Comparison of ENCODE assay signal across 2 cellular contexts in the genomic region with DNA sequence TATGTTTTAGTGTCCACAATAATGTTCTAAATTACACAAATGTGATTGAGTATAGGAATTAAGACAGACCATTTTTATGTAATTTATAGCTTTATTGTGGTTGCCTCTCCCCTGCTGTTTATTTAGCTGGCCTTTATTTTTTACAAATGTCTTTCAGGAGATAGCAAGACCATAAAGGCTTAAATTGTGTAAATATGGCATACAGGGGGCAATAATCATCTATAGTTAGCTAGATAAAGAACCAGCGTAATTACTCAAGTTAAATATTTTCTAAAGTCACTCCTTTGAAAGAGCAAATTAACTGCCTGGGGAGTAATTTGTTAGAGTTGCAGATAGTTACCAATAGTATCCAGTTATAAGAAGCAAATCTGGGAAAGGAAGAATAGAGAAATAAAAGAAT.
TF ChIP-seq lines count a peak whose summit lies in the region.

A gene (plus strand): TSS at position 323 of the 400 bp plus-strand sequence. CDS start 138 bp downstream, outside the sequence.

TF ChIP-seq in IMR-90, 13 proteins besides CTCF, POLR2A, EP300 and RAD21 (continued from another document):
- no peak for TF ChIP-seq CHD1 (IDR thresholded peaks at IDR 0.05; ENCODE audit: low read depth, low read length)
- TF ChIP-seq FOS (IDR thresholded peaks at IDR 0.05; ENCODE audit: low read depth, low read length), result no peak
- TF ChIP-seq, protein P1, sequence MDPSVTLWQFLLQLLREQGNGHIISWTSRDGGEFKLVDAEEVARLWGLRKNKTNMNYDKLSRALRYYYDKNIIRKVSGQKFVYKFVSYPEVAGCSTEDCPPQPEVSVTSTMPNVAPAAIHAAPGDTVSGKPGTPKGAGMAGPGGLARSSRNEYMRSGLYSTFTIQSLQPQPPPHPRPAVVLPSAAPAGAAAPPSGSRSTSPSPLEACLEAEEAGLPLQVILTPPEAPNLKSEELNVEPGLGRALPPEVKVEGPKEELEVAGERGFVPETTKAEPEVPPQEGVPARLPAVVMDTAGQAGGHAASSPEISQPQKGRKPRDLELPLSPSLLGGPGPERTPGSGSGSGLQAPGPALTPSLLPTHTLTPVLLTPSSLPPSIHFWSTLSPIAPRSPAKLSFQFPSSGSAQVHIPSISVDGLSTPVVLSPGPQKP (IDR thresholded peaks at IDR 0.05; ENCODE audit: borderline replicate concordance, low read depth, low read length), result no peak
- TF ChIP-seq RCOR1 (IDR thresholded peaks at IDR 0.05; ENCODE audit: insufficient replicate concordance, low read length), result no peak
- TF ChIP-seq MAFK (IDR thresholded peaks at IDR 0.05; ENCODE audit: low read depth, low read length), result no peak
- TF ChIP-seq SMC3 (IDR thresholded peaks at IDR 0.05; ENCODE audit: low read depth, low read length), result no peak
- TF ChIP-seq NFE2L2 (IDR thresholded peaks at IDR 0.05; ENCODE audit: low read depth, low read length), result no peak
- TF ChIP-seq MAZ (IDR thresholded peaks at IDR 0.05; ENCODE audit: borderline replicate concordance, low read depth, low read length), result no peak
- TF ChIP-seq CEBPB (IDR thresholded peaks at IDR 0.05; ENCODE audit: low read depth, low read length), result no peak
- TF ChIP-seq RFX5 (IDR thresholded peaks at IDR 0.05; ENCODE audit: low read depth, low read length), result no peak

TF ChIP-seq in WTC11, 78 proteins besides CTCF, POLR2A, EP300 and RAD21 (continued from another document):
- TF ChIP-seq, protein P2, sequence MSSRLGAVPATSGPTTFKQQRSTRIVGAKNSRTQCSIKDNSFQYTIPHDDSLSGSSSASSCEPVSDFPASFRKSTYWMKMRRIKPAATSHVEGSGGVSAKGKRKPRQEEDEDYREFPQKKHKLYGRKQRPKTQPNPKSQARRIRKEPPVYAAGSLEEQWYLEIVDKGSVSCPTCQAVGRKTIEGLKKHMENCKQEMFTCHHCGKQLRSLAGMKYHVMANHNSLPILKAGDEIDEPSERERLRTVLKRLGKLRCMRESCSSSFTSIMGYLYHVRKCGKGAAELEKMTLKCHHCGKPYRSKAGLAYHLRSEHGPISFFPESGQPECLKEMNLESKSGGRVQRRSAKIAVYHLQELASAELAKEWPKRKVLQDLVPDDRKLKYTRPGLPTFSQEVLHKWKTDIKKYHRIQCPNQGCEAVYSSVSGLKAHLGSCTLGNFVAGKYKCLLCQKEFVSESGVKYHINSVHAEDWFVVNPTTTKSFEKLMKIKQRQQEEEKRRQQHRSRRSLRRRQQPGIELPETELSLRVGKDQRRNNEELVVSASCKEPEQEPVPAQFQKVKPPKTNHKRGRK (CRISPR knock-in tag; IDR thresholded peaks at IDR 0.05; ENCODE audit: borderline replicate concordance), result no peak
- TF ChIP-seq, protein P3, sequence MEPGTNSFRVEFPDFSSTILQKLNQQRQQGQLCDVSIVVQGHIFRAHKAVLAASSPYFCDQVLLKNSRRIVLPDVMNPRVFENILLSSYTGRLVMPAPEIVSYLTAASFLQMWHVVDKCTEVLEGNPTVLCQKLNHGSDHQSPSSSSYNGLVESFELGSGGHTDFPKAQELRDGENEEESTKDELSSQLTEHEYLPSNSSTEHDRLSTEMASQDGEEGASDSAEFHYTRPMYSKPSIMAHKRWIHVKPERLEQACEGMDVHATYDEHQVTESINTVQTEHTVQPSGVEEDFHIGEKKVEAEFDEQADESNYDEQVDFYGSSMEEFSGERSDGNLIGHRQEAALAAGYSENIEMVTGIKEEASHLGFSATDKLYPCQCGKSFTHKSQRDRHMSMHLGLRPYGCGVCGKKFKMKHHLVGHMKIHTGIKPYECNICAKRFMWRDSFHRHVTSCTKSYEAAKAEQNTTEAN (CRISPR knock-in tag; IDR thresholded peaks at IDR 0.05), result no peak
- TF ChIP-seq, protein P4, sequence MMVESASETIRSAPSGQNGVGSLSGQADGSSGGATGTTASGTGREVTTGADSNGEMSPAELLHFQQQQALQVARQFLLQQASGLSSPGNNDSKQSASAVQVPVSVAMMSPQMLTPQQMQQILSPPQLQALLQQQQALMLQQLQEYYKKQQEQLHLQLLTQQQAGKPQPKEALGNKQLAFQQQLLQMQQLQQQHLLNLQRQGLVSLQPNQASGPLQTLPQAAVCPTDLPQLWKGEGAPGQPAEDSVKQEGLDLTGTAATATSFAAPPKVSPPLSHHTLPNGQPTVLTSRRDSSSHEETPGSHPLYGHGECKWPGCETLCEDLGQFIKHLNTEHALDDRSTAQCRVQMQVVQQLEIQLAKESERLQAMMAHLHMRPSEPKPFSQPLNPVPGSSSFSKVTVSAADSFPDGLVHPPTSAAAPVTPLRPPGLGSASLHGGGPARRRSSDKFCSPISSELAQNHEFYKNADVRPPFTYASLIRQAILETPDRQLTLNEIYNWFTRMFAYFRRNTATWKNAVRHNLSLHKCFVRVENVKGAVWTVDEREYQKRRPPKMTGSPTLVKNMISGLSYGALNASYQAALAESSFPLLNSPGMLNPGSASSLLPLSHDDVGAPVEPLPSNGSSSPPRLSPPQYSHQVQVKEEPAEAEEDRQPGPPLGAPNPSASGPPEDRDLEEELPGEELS (CRISPR knock-in tag; IDR thresholded peaks at IDR 0.05), result no peak
- no peak for TF ChIP-seq FOXK1 (CRISPR knock-in tag; IDR thresholded peaks at IDR 0.05)
- TF ChIP-seq, protein P5, sequence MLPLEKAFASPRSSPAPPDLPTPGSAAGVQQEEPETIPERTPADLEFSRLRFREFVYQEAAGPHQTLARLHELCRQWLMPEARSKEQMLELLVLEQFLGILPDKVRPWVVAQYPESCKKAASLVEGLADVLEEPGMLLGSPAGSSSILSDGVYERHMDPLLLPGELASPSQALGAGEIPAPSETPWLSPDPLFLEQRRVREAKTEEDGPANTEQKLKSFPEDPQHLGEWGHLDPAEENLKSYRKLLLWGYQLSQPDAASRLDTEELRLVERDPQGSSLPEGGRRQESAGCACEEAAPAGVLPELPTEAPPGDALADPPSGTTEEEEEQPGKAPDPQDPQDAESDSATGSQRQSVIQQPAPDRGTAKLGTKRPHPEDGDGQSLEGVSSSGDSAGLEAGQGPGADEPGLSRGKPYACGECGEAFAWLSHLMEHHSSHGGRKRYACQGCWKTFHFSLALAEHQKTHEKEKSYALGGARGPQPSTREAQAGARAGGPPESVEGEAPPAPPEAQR (CRISPR knock-in tag; IDR thresholded peaks at IDR 0.05), result no peak
TF ChIP-seq in WTC11: peak in this region for 0.
